In the genomic region with DNA sequence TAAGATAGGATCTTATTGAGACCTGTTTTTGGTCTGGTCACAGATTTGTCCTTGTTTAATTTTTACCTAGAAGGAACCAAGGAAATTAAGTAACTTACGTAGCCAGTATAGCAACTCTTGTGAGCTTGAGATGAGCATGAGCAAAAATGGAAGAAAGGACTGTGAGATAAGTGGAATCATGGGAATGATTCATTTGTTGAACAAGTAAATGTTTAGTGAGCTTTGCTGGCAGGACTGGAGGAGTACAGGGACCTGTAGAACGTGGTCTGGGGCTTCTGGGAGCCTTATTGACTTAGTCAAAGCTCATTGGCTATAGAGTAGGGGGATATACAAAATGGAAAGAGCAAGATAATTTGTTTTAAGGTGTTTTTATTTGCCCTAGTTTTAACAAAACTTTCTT, we compare ENCODE assay signal across 9 cellular contexts. TPM values are rescaled to one million over a fixed set of nuclear protein-coding genes. Genes with fewer than 3 reads are reported as not detected.
A peak's percentile ranks its signal among the peaks of the same experiment; 100 is the strongest.
DNase-seq lines count a peak whose midpoint lies in the region; ATAC-seq and TF ChIP-seq lines count a peak whose summit lies in the region.
"Had no signal": no experiment of that assay in that cellular context is flagged by ENCODE, and none has a peak within 500 bp of the region (broad histone marks: within the 10 kb centered on the region; RNA-seq: fewer than 3 reads in every experiment).

No MANE protein-coding gene starts in this region.

- in situ Hi-C loops in ACHN (cut with HindIII; ENCODE audit: low pct_ligation_motif_present, low pct_unique_long_range_greater_than_20kb, low sequenced_read_pairs), result no loop called here

- peaks cover 59% of the 10 kb centered on the region for H3K79me2 ChIP-seq in H9 (ENCODE audit: insufficient read depth, low read length)

- peak overlapping the region; percentile 51 for H3K4me2 ChIP-seq in H9 (ENCODE audit: insufficient read depth, insufficient read length, low read length)

- no peaks in the 10 kb centered on the region for H3K27me3 Mint-ChIP-seq in H9 (ENCODE audit: low read depth)
- H3K27me3 Mint-ChIP-seq in activated naive CD8-positive, alpha-beta T cell treated with anti-CD3 and anti-CD28 coated beads, Interleukin-2, amount 10 ng/mL, durations not matched to agents 7 days and 5 days, result no peaks in the 10 kb centered on the region

- H3K9me3 ChIP-seq in H9 (ENCODE audit: control insufficient read depth, low read depth, low read length), result no peaks in the 10 kb centered on the region

- H4K91ac ChIP-seq in H9 (ENCODE audit: insufficient read length, low read depth, low read length), result no peak overlapping the region

- DNase-seq in ACHN (peak; percentile 56), H9 (no peak), kidney glomerular epithelial cell (lab: John Stamatoyannopoulos, UW) (peak; percentile 77), hepatic stellate cell (ENCODE audit: low spot score) (no peak), NCI-H226 (no peak), NCI-H1048 (lab: John Stamatoyannopoulos, UW) (no peak), middle frontal gyrus (ENCODE audit: extremely low spot score, low spot score) (no peak)
- DNase-seq in activated naive CD8-positive, alpha-beta T cell treated with anti-CD3 and anti-CD28 coated beads, Interleukin-2, amount 10 ng/mL, durations not matched to agents 7 days and 5 days, result no peak
- DNase-seq: stimulated activated CD4-positive, alpha-beta T cell treated with anti-CD3 and anti-CD28 coated beads, Interleukin-12 subunit alpha, Interleukin-12 subunit beta, amount 100 ng/mL, for 4 hours had no signal

- no peak overlapping the region for H2AK5ac ChIP-seq in H9 (ENCODE audit: insufficient read length, low read length)

- no peaks in the 10 kb centered on the region; a peak in 1 of 5 replicates for H3K9me3 Mint-ChIP-seq in H9
- H3K9me3 Mint-ChIP-seq in activated naive CD8-positive, alpha-beta T cell treated with anti-CD3 and anti-CD28 coated beads, Interleukin-2, amount 10 ng/mL, durations not matched to agents 7 days and 5 days, result no peaks in the 10 kb centered on the region

- no peak overlapping the region for H2BK120ac ChIP-seq in H9 (ENCODE audit: low read depth, low read length, poor library complexity, severe bottlenecking)

- no peak overlapping the region for H2BK20ac ChIP-seq in H9 (ENCODE audit: low read depth, low read length, poor library complexity, severe bottlenecking)

- no peak overlapping the region for H3K14ac ChIP-seq in H9 (ENCODE audit: insufficient read depth, low read length)

- H3K4me1 Mint-ChIP-seq in H9, result peaks cover 54% of the 10 kb centered on the region in 2 experiments
- H3K4me1 Mint-ChIP-seq in activated naive CD8-positive, alpha-beta T cell treated with anti-CD3 and anti-CD28 coated beads, Interleukin-2, amount 10 ng/mL, durations not matched to agents 7 days and 5 days, result peaks cover 43% of the 10 kb centered on the region

- H4K8ac ChIP-seq in H9 (replicated peaks; ENCODE audit: insufficient read length, low read depth, low read length), result no peak overlapping the region

- no peak overlapping the region for H3T11ph ChIP-seq in H9 (ENCODE audit: low read length)

- no peak for TF ChIP-seq CTCF in H9 (conservative IDR thresholded peaks at IDR 0.05)

- no peak overlapping the region for H3K27ac ChIP-seq in H9 (ENCODE audit: insufficient read length, low read depth, low read length)

- H3K23ac ChIP-seq in H9 (ENCODE audit: insufficient read length, low read depth, low read length), result no peak overlapping the region

- H3K4me1 ChIP-seq in H9 (ENCODE audit: insufficient read depth, low read length), result peaks cover 8% of the 10 kb centered on the region; the same call in 1 of the 2 replicates

- H3K27ac Mint-ChIP-seq in H9, result peak overlapping the region in 2 of 3 experiments; percentile 23 to 94; a peak in 4 of 7 replicates
- peak overlapping the region; percentile 6 for H3K27ac Mint-ChIP-seq in activated naive CD8-positive, alpha-beta T cell treated with anti-CD3 and anti-CD28 coated beads, Interleukin-2, amount 10 ng/mL, durations not matched to agents 7 days and 5 days

- H3K23me2 ChIP-seq in H9 (ENCODE audit: insufficient read length, low read depth, low read length, poor library complexity, severe bottlenecking), result peaks cover 3% of the 10 kb centered on the region

- H3K18ac ChIP-seq in H9 (ENCODE audit: insufficient read length, low read depth, low read length), result no peak overlapping the region

- WGBS in H9 (ENCODE audit: extremely low coverage, insufficient read length, low lambda C conversion rate), result no CpG with 5 or more reads among the region's 2 CpGs

- H4K5ac ChIP-seq in H9 (ENCODE audit: insufficient read length, low read depth, low read length), result no peak overlapping the region

- H2BK15ac ChIP-seq in H9 (ENCODE audit: low read depth, low read length), result no peak overlapping the region

- POLR2A ChIA-PET in activated naive CD8-positive, alpha-beta T cell treated with anti-CD3 and anti-CD28 coated beads, Interleukin-2, amount 10 ng/mL, durations not matched to agents 7 days and 5 days (lab: Charles Lee), result no interaction called here

- H3K27me3 ChIP-seq in H9 (ENCODE audit: insufficient read depth, low read length), result no peaks in the 10 kb centered on the region

- H3K79me1 ChIP-seq in H9 (ENCODE audit: insufficient read depth, low read depth, low read length, poor library complexity, severe bottlenecking), result no peaks in the 10 kb centered on the region

- peak overlapping the region; percentile 19 for H3K9ac ChIP-seq in H9 (ENCODE audit: extremely low read depth, insufficient read length, low read length)

- H3K4ac ChIP-seq in H9 (ENCODE audit: low read depth, low read length), result no peak overlapping the region

- H3K36me3 Mint-ChIP-seq in H9 (ENCODE audit: insufficient read depth in 1 of 3, low read depth in 3 of 3), result peaks cover 0 to 15% (median 4%) of the 10 kb centered on the region in 3 experiments; a peak in 5 of 7 replicates
- peaks cover 22% of the 10 kb centered on the region for H3K36me3 Mint-ChIP-seq in activated naive CD8-positive, alpha-beta T cell treated with anti-CD3 and anti-CD28 coated beads, Interleukin-2, amount 10 ng/mL, durations not matched to agents 7 days and 5 days

- H4K20me1 ChIP-seq in H9 (ENCODE audit: control insufficient read depth, insufficient read depth, insufficient read length), result no peaks in the 10 kb centered on the region

- H2BK12ac ChIP-seq in H9 (ENCODE audit: insufficient read length, low read depth, low read length), result no peak overlapping the region

- H3K56ac ChIP-seq in H9 (ENCODE audit: insufficient read length, low read depth, low read length), result no peak overlapping the region

- H2AFZ ChIP-seq in H9 (ENCODE audit: low read length), result no peak overlapping the region

- H3K4me3 Mint-ChIP-seq in H9, result peak overlapping the region; percentile 69 to 87
- peak overlapping the region; percentile 50 for H3K4me3 Mint-ChIP-seq in activated naive CD8-positive, alpha-beta T cell treated with anti-CD3 and anti-CD28 coated beads, Interleukin-2, amount 10 ng/mL, durations not matched to agents 7 days and 5 days

- no peak overlapping the region for H2BK5ac ChIP-seq in H9 (ENCODE audit: insufficient read length, low read length)

- no peak for ATAC-seq in activated naive CD8-positive, alpha-beta T cell treated with anti-CD3 and anti-CD28 coated beads, Interleukin-2, amount 10 ng/mL, durations not matched to agents 7 days and 5 days (ENCODE audit: low read depth)

RNA-seq across cellular contexts. Expression of a gene that starts 3.0 kb away (rescaled TPM):
- 154 and 165 TPM in 2 replicates for total RNA-seq in H9 (2021)
- total RNA-seq in activated naive CD8-positive, alpha-beta T cell treated with anti-CD3 and anti-CD28 coated beads, Interleukin-2, amount 10 ng/mL, durations not matched to agents 7 days and 5 days, result 10 to 100 TPM; 86.4 to 86.7 TPM

Comparison
In these comparisons a context has a peak if more than half of its experiments do, and no peak if none do; other contexts are left out.
1. DNase-seq: peak in ACHN (single experiment) and kidney glomerular epithelial cell (single experiment); none in H9 (single experiment), activated naive CD8-positive, alpha-beta T cell treated with anti-CD3 and anti-CD28 coated beads, Interleukin-2, amount 10 ng/mL, durations not matched to agents 7 days and 5 days (single experiment), hepatic stellate cell (single experiment), NCI-H226 (single experiment), NCI-H1048 (single experiment) and middle frontal gyrus (single experiment).